Comparison of ENCODE assay signal across 8 cellular contexts in the genomic region with DNA sequence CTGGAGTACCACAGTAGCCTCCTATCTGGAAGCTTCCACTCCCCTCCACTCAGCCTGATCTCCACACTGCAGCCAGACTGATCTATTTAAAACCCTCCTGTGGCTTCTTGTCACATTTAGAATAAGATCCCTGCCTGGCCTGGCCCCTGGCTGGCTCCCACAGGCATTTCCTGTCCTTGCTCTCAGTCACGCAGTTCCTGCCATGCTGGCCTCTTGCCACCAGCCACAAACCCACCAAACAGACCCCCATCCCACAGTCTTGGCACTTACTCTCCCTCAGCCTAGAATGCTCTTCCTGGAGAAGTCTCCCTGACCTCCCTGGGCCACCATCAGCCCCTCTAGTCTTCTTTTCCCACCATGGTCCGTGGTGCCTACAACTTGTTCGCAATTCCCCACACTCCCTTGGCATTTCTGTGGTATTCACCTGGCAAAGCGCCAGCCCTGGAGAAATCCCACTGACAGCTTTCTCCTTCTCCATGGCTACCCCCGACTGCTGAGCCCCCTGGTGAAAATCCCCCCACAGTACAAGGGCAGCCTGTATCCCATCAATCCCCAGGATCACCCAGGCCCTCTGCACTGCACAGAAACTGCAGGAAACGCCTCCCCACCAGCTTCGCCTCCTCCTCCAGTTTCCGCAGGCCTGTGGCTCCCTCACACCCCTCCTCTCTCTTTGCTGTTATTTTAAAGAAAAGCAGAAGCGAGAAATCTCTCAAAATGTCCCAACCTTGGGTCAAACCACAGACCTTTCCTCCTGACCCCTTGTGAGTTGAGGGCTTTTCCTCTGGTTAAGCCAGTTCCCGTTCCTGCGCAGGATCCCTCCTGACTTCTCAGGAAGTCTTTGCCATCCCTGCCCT.
A peak's percentile ranks its signal among the peaks of the same experiment; 100 is the strongest.
DNase-seq lines count a peak whose midpoint lies in the region; ATAC-seq and TF ChIP-seq lines count a peak whose summit lies in the region.

No MANE protein-coding gene starts in this region.

- peak; percentile 57 for ATAC-seq in HG02970 (IDR thresholded peaks at IDR 0.05; ENCODE audit: low FRiP score, unreplicated experiment)

- H3K27ac Mint-ChIP-seq in activated naive CD4-positive, alpha-beta T cell treated with anti-CD3 and anti-CD28 coated beads, Interleukin-2, amount 50 U/mL, for 24 hours, result peak overlapping the region; percentile 25

- peaks cover 12% of the 10 kb centered on the region for H3K27me3 Mint-ChIP-seq in activated naive CD4-positive, alpha-beta T cell treated with anti-CD3 and anti-CD28 coated beads, Interleukin-2, amount 50 U/mL, for 24 hours

- no peak for TF ChIP-seq CTCF in fibroblast of villous mesenchyme (IDR thresholded peaks at IDR 0.05; ENCODE audit: insufficient read depth, low read depth, low read length)

- H3K4me1 Mint-ChIP-seq in activated naive CD4-positive, alpha-beta T cell treated with anti-CD3 and anti-CD28 coated beads, Interleukin-2, amount 50 U/mL, for 24 hours, result peaks cover 17% of the 10 kb centered on the region

- no peaks in the 10 kb centered on the region for H3K36me3 Mint-ChIP-seq in activated naive CD4-positive, alpha-beta T cell treated with anti-CD3 and anti-CD28 coated beads, Interleukin-2, amount 50 U/mL, for 24 hours

- H3K4me3 ChIP-seq in fibroblast of villous mesenchyme (ENCODE audit: low read depth, low read length), result no peak overlapping the region
- H3K4me3 ChIP-seq in skeletal muscle tissue (ENCODE audit: low read length in 3 of 3), result peak overlapping the region in 1 of 3 donors; percentile 27

- H3K36me3 ChIP-seq in skeletal muscle tissue (ENCODE audit: control insufficient read depth in 3 of 3, insufficient read depth in 3 of 3, low read length in 3 of 3), result no peaks in the 10 kb centered on the region

- DNase-seq in activated naive CD4-positive, alpha-beta T cell (lab: John Stamatoyannopoulos, UW), result no peak
- DNase-seq in RPMI7951 (ENCODE audit: low read depth), result peak; percentile 94
- peak; percentile 80 for DNase-seq in fibroblast of villous mesenchyme (ENCODE audit: low read depth)
- DNase-seq in HUDEP-2 (lab: John Stamatoyannopoulos, UW; ENCODE audit: unreplicated experiment in 76 of 76), result no peak
- no peak for DNase-seq in AG08396 (ENCODE audit: low spot score)

- peak overlapping the region in 2 of 3 donors; percentile 45 to 57 for H3K9ac ChIP-seq in skeletal muscle tissue (ENCODE audit: low read depth in 1 of 3, low read length in 3 of 3)

- H3K27ac ChIP-seq in skeletal muscle tissue (ENCODE audit: low read depth, low read length), result peak overlapping the region; percentile 69

- H3K9me3 Mint-ChIP-seq in activated naive CD4-positive, alpha-beta T cell treated with anti-CD3 and anti-CD28 coated beads, Interleukin-2, amount 50 U/mL, for 24 hours, result no peaks in the 10 kb centered on the region

- H3K4me1 ChIP-seq in skeletal muscle tissue (ENCODE audit: control insufficient read depth in 3 of 3, insufficient read depth in 3 of 3, low read length in 3 of 3), result peaks cover 28 to 46% (median 38%) of the 10 kb centered on the region in 3 donors

- H3K4me3 Mint-ChIP-seq in activated naive CD4-positive, alpha-beta T cell treated with anti-CD3 and anti-CD28 coated beads, Interleukin-2, amount 50 U/mL, for 24 hours, result no peak overlapping the region

- no peaks in the 10 kb centered on the region for H3K27me3 ChIP-seq in skeletal muscle tissue (ENCODE audit: control insufficient read depth in 3 of 3, insufficient read depth in 3 of 3, low read length in 3 of 3)

- no peaks in the 10 kb centered on the region for H3K9me3 ChIP-seq in skeletal muscle tissue (ENCODE audit: control insufficient read depth in 3 of 3, low read length in 3 of 3)

Comparison
In these comparisons a context has a peak if more than half of its experiments do, and no peak if none do; other contexts are left out.
1. DNase-seq: peak in RPMI7951 (single experiment) and fibroblast of villous mesenchyme (single experiment); none in activated naive CD4-positive, alpha-beta T cell (0 of 4), HUDEP-2 (0 of 76) and AG08396 (single experiment).